Comparison of ENCODE assay signal across 9 cellular contexts in the genomic region with DNA sequence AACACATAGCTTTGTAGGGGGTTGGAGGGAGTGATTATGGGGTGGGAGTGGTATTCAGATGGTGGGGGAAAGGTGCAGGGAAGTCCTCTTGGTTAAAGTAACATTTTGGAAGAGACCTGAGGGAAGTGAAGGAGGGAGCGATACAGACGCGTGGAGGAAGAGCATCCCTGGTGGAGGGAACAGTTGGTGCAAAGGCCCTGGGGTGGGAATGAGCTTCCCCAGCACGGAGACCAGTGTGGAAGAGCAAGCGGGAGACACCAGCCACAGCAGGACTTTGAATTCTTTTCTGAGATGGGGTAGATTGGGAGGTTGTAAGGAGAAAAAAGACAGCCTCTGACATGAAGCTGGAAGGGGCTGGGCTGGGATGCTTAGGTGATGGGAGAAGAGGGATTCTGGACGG. TPM values are rescaled to one million over a fixed set of nuclear protein-coding genes. Genes with fewer than 3 reads are reported as not detected.
DNase-seq lines count a peak whose midpoint lies in the region; ATAC-seq, FAIRE-seq and TF ChIP-seq lines count a peak whose summit lies in the region.
"Had no signal": no experiment of that assay in that cellular context is flagged by ENCODE, and none has a peak within 500 bp of the region (broad histone marks: within the 10 kb centered on the region; RNA-seq: fewer than 3 reads in every experiment).

No MANE protein-coding gene starts in this region.

- no TSS peak for BruUV-seq in HepG2 (replicated peaks; lab: Mats Ljungman, UMichigan)

- no peak overlapping the region for H2AFZ ChIP-seq in HepG2 (ENCODE audit: low read length)

- H3K9me3 ChIP-seq in HepG2 (ENCODE audit: low read length): no peaks in the 10 kb centered on the region

- intact Hi-C loops in HepG2 (cut with micrococcal nuclease; ENCODE audit: unreplicated experiment): no loop called here

- 96% methylated on average over 6 of the region's 6 CpGs for WGBS in HepG2 (ENCODE audit: low lambda C conversion rate)

- H3K27ac ChIP-seq in HepG2 (ENCODE audit: extremely low read length, insufficient read depth, low read length): no peak overlapping the region
- peak overlapping the region; percentile 61 for H3K27ac ChIP-seq in temporal lobe (ENCODE audit: low read depth, low read length)

- TF ChIP-seq EP300 in HepG2 (IDR thresholded peaks at IDR 0.05; ENCODE audit: low read depth in 2 of 2, low read length in 2 of 2) (no peak), HepG2 (CRISPR knock-in tag; IDR thresholded peaks at IDR 0.05; ENCODE audit: borderline replicate concordance) (no peak)

- H3K27me3 ChIP-seq in HepG2 (ENCODE audit: control insufficient read depth in 1 of 2, insufficient read depth in 2 of 2, low read length in 2 of 2): no peaks in the 10 kb centered on the region

- in situ Hi-C loops in HepG2 (cut with HindIII; ENCODE audit: extremely low pct_ligation_motif_present, low pct_unique_long_range_greater_than_20kb): no loop called here

- FAIRE-seq in HepG2 (lab: Jason Lieb, UNC): no peak

- TF ChIP-seq RAD21 in HepG2 (CRISPR knock-in tag; IDR thresholded peaks at IDR 0.05): no peak

- H3K36me3 ChIP-seq in HepG2 (replicated peaks in 1 of 2; ENCODE audit: control insufficient read depth in 1 of 2, insufficient read depth in 2 of 2, low read length in 2 of 2): peaks cover 8 to 72% of the 10 kb centered on the region in 2 experiments

- peaks cover 60% of the 10 kb centered on the region for H3K4me1 ChIP-seq in HepG2 (ENCODE audit: insufficient read depth, low read length)

- CTCF ChIA-PET in activated CD4-positive, alpha-beta T cell treated with anti-CD3 and anti-CD28 coated beads, Interleukin-2, amount 10 ng/mL, durations not matched to agents 7 days and 5 days (lab: Charles Lee): interaction anchor here (0.6 to 0.9 kb wide), 3 partner anchors 16 to 380 kb away, joined by 3 read pairs; no protein-coding TSS in a partner anchor
- CTCF ChIA-PET in HepG2 (lab: Yijun Ruan, JAX; ENCODE audit: low intra/inter-chr PET ratio, low total read pairs): no interaction called here

- ATAC-seq in activated naive CD8-positive, alpha-beta T cell treated with anti-CD3 and anti-CD28 coated beads, Interleukin-2, amount 50 U/mL, for 24 hours: no peak
- ATAC-seq in HepG2: no peak
- no peak for ATAC-seq in HG02588 (IDR thresholded peaks at IDR 0.05; ENCODE audit: unreplicated experiment)
- ATAC-seq in HG02885 (IDR thresholded peaks at IDR 0.05; ENCODE audit: poor library complexity, unreplicated experiment): no peak

- no peak for DNase-seq in activated CD4-positive, alpha-beta T cell treated with anti-CD3 and anti-CD28 coated beads, Interleukin-2, amount 10 ng/mL, durations not matched to agents 7 days and 5 days
- no peak for DNase-seq in activated CD4-positive, alpha-beta T cell treated with anti-CD3 and anti-CD28 coated beads for 48 hours
- DNase-seq in activated naive CD8-positive, alpha-beta T cell treated with anti-CD3 and anti-CD28 coated beads, Interleukin-2, amount 50 U/mL, for 24 hours: no peak
- no peak for DNase-seq in HepG2 (ENCODE audit: low spot score)
- DNase-seq in NCI-H748 treated with DMSO at 0.1 percent for 48 hours (lab: John Stamatoyannopoulos, UW): no peak
- DNase-seq: MV-4-11 had no signal

- peak overlapping the region; percentile 25 for H3K4me3 Mint-ChIP-seq in activated CD4-positive, alpha-beta T cell treated with anti-CD3 and anti-CD28 coated beads, Interleukin-2, amount 10 ng/mL, durations not matched to agents 7 days and 5 days
- peak overlapping the region; percentile 74 for H3K4me3 Mint-ChIP-seq in activated naive CD8-positive, alpha-beta T cell treated with anti-CD3 and anti-CD28 coated beads, Interleukin-2, amount 50 U/mL, for 24 hours

- H3K4me2 ChIP-seq in HepG2 (ENCODE audit: low read depth, low read length): no peak overlapping the region

- no peaks in the 10 kb centered on the region for H3K36me3 Mint-ChIP-seq in activated CD4-positive, alpha-beta T cell treated with anti-CD3 and anti-CD28 coated beads, Interleukin-2, amount 10 ng/mL, durations not matched to agents 7 days and 5 days (ENCODE audit: low read depth)
- peaks cover 33% of the 10 kb centered on the region for H3K36me3 Mint-ChIP-seq in activated naive CD8-positive, alpha-beta T cell treated with anti-CD3 and anti-CD28 coated beads, Interleukin-2, amount 50 U/mL, for 24 hours (ENCODE audit: low read depth)

- peaks cover 16% of the 10 kb centered on the region for H3K27me3 Mint-ChIP-seq in activated CD4-positive, alpha-beta T cell treated with anti-CD3 and anti-CD28 coated beads, Interleukin-2, amount 10 ng/mL, durations not matched to agents 7 days and 5 days
- H3K27me3 Mint-ChIP-seq in activated naive CD8-positive, alpha-beta T cell treated with anti-CD3 and anti-CD28 coated beads, Interleukin-2, amount 50 U/mL, for 24 hours: no peaks in the 10 kb centered on the region

- no peak for TF ChIP-seq POLR2A in HepG2 (IDR thresholded peaks at IDR 0.05; ENCODE audit: insufficient read depth in 1 of 2, low read depth in 2 of 2, low read length in 2 of 2)

- H3K4me3 ChIP-seq in HepG2 (replicated peaks in 1 of 3; ENCODE audit: insufficient read depth in 1 of 3, low read depth in 2 of 3, low read length in 3 of 3): no peak overlapping the region

- no peak for TF ChIP-seq CTCF in HepG2 (CRISPR knock-in tag; IDR thresholded peaks at IDR 0.05)

- peaks cover 85% of the 10 kb centered on the region for H4K20me1 ChIP-seq in HepG2 (ENCODE audit: insufficient read depth, low read length)

- no peak overlapping the region for H3K9ac ChIP-seq in HepG2 (ENCODE audit: insufficient read depth, low read depth, low read length)

- POLR2A ChIA-PET in activated CD4-positive, alpha-beta T cell treated with anti-CD3 and anti-CD28 coated beads, Interleukin-2, amount 10 ng/mL, durations not matched to agents 7 days and 5 days (lab: Charles Lee): no interaction called here
- POLR2A ChIA-PET in HepG2 (lab: Yijun Ruan, JAX): interaction anchor here (17.4 kb wide), 1 partner anchor 23 kb away, joined by 357 read pairs; a partner anchor contains a TSS

- H3K4me1 Mint-ChIP-seq in activated CD4-positive, alpha-beta T cell treated with anti-CD3 and anti-CD28 coated beads, Interleukin-2, amount 10 ng/mL, durations not matched to agents 7 days and 5 days: peaks cover 22% of the 10 kb centered on the region
- peaks cover 51% of the 10 kb centered on the region for H3K4me1 Mint-ChIP-seq in activated naive CD8-positive, alpha-beta T cell treated with anti-CD3 and anti-CD28 coated beads, Interleukin-2, amount 50 U/mL, for 24 hours

- no peaks in the 10 kb centered on the region for H3K9me3 Mint-ChIP-seq in activated CD4-positive, alpha-beta T cell treated with anti-CD3 and anti-CD28 coated beads, Interleukin-2, amount 10 ng/mL, durations not matched to agents 7 days and 5 days
- no peaks in the 10 kb centered on the region for H3K9me3 Mint-ChIP-seq in activated naive CD8-positive, alpha-beta T cell treated with anti-CD3 and anti-CD28 coated beads, Interleukin-2, amount 50 U/mL, for 24 hours

- H3K27ac Mint-ChIP-seq in activated CD4-positive, alpha-beta T cell treated with anti-CD3 and anti-CD28 coated beads, Interleukin-2, amount 10 ng/mL, durations not matched to agents 7 days and 5 days: peak overlapping the region; percentile 57
- H3K27ac Mint-ChIP-seq in activated naive CD8-positive, alpha-beta T cell treated with anti-CD3 and anti-CD28 coated beads, Interleukin-2, amount 50 U/mL, for 24 hours: peak overlapping the region; percentile 84

- peaks cover 79% of the 10 kb centered on the region for H3K79me2 ChIP-seq in HepG2 (ENCODE audit: insufficient read depth, low read length)

RNA-seq across cellular contexts. Expression of a gene that starts 23.5 kb away (rescaled TPM):
- total RNA-seq in activated CD4-positive, alpha-beta T cell treated with anti-CD3 and anti-CD28 coated beads, Interleukin-2, amount 10 ng/mL, durations not matched to agents 7 days and 5 days: 10 to 100 TPM; 30.3 to 31.2 TPM
- total RNA-seq in HepG2 (2016; rRNA removed; fragmentation: Illumina TruSeq; extraction: Trizol) (30.5 and 48.5 TPM in 2 replicates), temporal lobe (6.9 TPM)
- total RNA-seq in HepG2 (2016; cell fraction: cytosol; rRNA removed; fragmentation: Illumina TruSeq; extraction: Trizol; ENCODE audit: low read depth): 25.5 and 27.3 TPM in 2 replicates
- 26.6 and 52.7 TPM in 2 replicates for total RNA-seq in HepG2 (2016; cell fraction: insoluble cytoplasmic fraction; rRNA removed; fragmentation: Illumina TruSeq; extraction: Trizol)
- 29.7 and 30.7 TPM in 2 replicates for total RNA-seq in HepG2 (2016; cell fraction: membrane; rRNA removed; fragmentation: Illumina TruSeq; extraction: Trizol)
- total RNA-seq in HepG2 (2016; cell fraction: nucleus; rRNA removed; fragmentation: Illumina TruSeq; extraction: Trizol): 41.7 and 48.7 TPM in 2 replicates
- polyA plus RNA-seq in HepG2 (2011; rRNA removed): 90.5 and 107 TPM in 2 replicates
- 85.8 and 93.3 TPM in 2 replicates for polyA plus RNA-seq in HepG2 (2011; cell fraction: cytosol; rRNA removed)
- 96.4 and 100 TPM in 2 replicates for polyA plus RNA-seq in HepG2 (2011; cell fraction: nucleus; rRNA removed)
- 60.3 and 66.6 TPM in 2 replicates for polyA plus RNA-seq in HepG2 (2012)
- 7.8 TPM in 2 replicates for polyA plus RNA-seq in HepG2 (2016; cell fraction: cytosol; fragmentation: Illumina TruSeq; extraction: Trizol; ENCODE audit: low read depth)
- 18.9 and 21.8 TPM in 2 replicates for polyA plus RNA-seq in HepG2 (2016; cell fraction: insoluble cytoplasmic fraction; fragmentation: Illumina TruSeq; extraction: Trizol; ENCODE audit: low read depth)
- polyA plus RNA-seq in HepG2 (2016; cell fraction: membrane; fragmentation: Illumina TruSeq; extraction: Trizol; ENCODE audit: low read depth): 13.0 and 14.3 TPM in 2 replicates
- 64.9 and 66.2 TPM in 2 replicates for polyA plus RNA-seq in HepG2 (2016; cell fraction: nucleus; fragmentation: Illumina TruSeq; extraction: Trizol; ENCODE audit: insufficient read depth, low read depth)
- 17.4 and 446 TPM in 2 replicates for polyA minus RNA-seq in HepG2 (2011; rRNA and poly(A)+ RNA removed; ENCODE audit: low replicate concordance)
- 107 and 116 TPM in 2 replicates for polyA minus RNA-seq in HepG2 (2011; cell fraction: cytosol; rRNA and poly(A)+ RNA removed)
- 65.1 and 73.6 TPM in 2 replicates for polyA minus RNA-seq in HepG2 (2011; cell fraction: nucleus; rRNA and poly(A)+ RNA removed)

RNA-seq across cellular contexts. Expression of a gene that starts 49.4 kb away (rescaled TPM):
- not detected for total RNA-seq in activated CD4-positive, alpha-beta T cell treated with anti-CD3 and anti-CD28 coated beads, Interleukin-2, amount 10 ng/mL, durations not matched to agents 7 days and 5 days
- not detected in 2 replicates for total RNA-seq in HepG2 (2016; rRNA removed; fragmentation: Illumina TruSeq; extraction: Trizol)
- not detected in 2 replicates for total RNA-seq in HepG2 (2016; cell fraction: cytosol; rRNA removed; fragmentation: Illumina TruSeq; extraction: Trizol; ENCODE audit: low read depth)
- total RNA-seq in HepG2 (2016; cell fraction: insoluble cytoplasmic fraction; rRNA removed; fragmentation: Illumina TruSeq; extraction: Trizol): not detected in 2 replicates
- total RNA-seq in HepG2 (2016; cell fraction: membrane; rRNA removed; fragmentation: Illumina TruSeq; extraction: Trizol): not detected in 2 replicates
- not detected in 2 replicates for total RNA-seq in HepG2 (2016; cell fraction: nucleus; rRNA removed; fragmentation: Illumina TruSeq; extraction: Trizol)
- polyA plus RNA-seq in HepG2 (2011; rRNA removed): not detected in 2 replicates
- not detected in 2 replicates for polyA plus RNA-seq in HepG2 (2011; cell fraction: cytosol; rRNA removed)
- not detected in 2 replicates for polyA plus RNA-seq in HepG2 (2011; cell fraction: nucleus; rRNA removed)
- polyA plus RNA-seq in HepG2 (2012): not detected in 2 replicates
- not detected in 2 replicates for polyA plus RNA-seq in HepG2 (2016; cell fraction: cytosol; fragmentation: Illumina TruSeq; extraction: Trizol; ENCODE audit: low read depth)
- not detected in 2 replicates for polyA plus RNA-seq in HepG2 (2016; cell fraction: insoluble cytoplasmic fraction; fragmentation: Illumina TruSeq; extraction: Trizol; ENCODE audit: low read depth)
- not detected in 2 replicates for polyA plus RNA-seq in HepG2 (2016; cell fraction: membrane; fragmentation: Illumina TruSeq; extraction: Trizol; ENCODE audit: low read depth)
- not detected in 2 replicates for polyA plus RNA-seq in HepG2 (2016; cell fraction: nucleus; fragmentation: Illumina TruSeq; extraction: Trizol; ENCODE audit: insufficient read depth, low read depth)
- not detected in 2 replicates for polyA minus RNA-seq in HepG2 (2011; rRNA and poly(A)+ RNA removed; ENCODE audit: low replicate concordance)
- not detected in 2 replicates for polyA minus RNA-seq in HepG2 (2011; cell fraction: cytosol; rRNA and poly(A)+ RNA removed)
- polyA minus RNA-seq in HepG2 (2011; cell fraction: nucleus; rRNA and poly(A)+ RNA removed): not detected in 2 replicates
- not detected for total RNA-seq in temporal lobe
